Comparison of ENCODE assay signal across 7 cellular contexts in genomic region chr16:80016689-80017088, GRCh38.
"Had no signal": no experiment of that assay in that cellular context is flagged by ENCODE, and none has a peak within 500 bp of the region (broad histone marks: within the 10 kb centered on the region; RNA-seq: fewer than 3 reads in every experiment).

No MANE protein-coding gene starts in this region.

- DNase-seq: GOT3, H7, HFFc6, KG1 had no signal

- H3K4me3 ChIP-seq: HAP-1 had no signal

- FAIRE-seq: HepG2 had no signal

- ATAC-seq: HCT116, HepG2 had no signal

- H3K36me3 ChIP-seq: HAP-1 had no signal

- H3K4me1 ChIP-seq: HAP-1 had no signal

- H3K9me3 ChIP-seq: HAP-1 had no signal
